Comparison of ENCODE assay signal across 16 cellular contexts in genomic region chr18:26335139-26335933, GRCh38.
A peak's percentile ranks its signal among the peaks of the same experiment; 100 is the strongest.
DNase-seq lines count a peak whose midpoint lies in the region; ATAC-seq and TF ChIP-seq lines count a peak whose summit lies in the region.
"Had no signal": no experiment of that assay in that cellular context is flagged by ENCODE, and none has a peak within 500 bp of the region (broad histone marks: within the 10 kb centered on the region; RNA-seq: fewer than 3 reads in every experiment).

No MANE protein-coding gene starts in this region.

- H3K27me3 ChIP-seq in ectodermal cell (ENCODE audit: control insufficient read depth, insufficient read depth, low read length, poor library complexity, severe bottlenecking) = no peaks in the 10 kb centered on the region
- H3K27me3 ChIP-seq in skeletal muscle tissue (ENCODE audit: control insufficient read depth in 3 of 3, insufficient read depth in 3 of 3, low read length in 3 of 3) = no peaks in the 10 kb centered on the region
- no peaks in the 10 kb centered on the region for H3K27me3 ChIP-seq in upper lobe of left lung

- H3K4me3 ChIP-seq in HEK293 (ENCODE audit: low read depth, low read length) = no peak overlapping the region
- no peak overlapping the region for H3K4me3 ChIP-seq in ectodermal cell (ENCODE audit: insufficient read depth, low read depth, low read length)
- no peak overlapping the region for H3K4me3 ChIP-seq in skeletal muscle tissue (ENCODE audit: low read length in 3 of 3)
- no peak overlapping the region for H3K4me3 ChIP-seq in upper lobe of left lung

- no peak overlapping the region for H3K27ac ChIP-seq in HEK293 (ENCODE audit: extremely low read depth, low read depth, low read length)
- H3K27ac ChIP-seq in ectodermal cell (ENCODE audit: insufficient read depth, low read depth, low read length, poor library complexity, severe bottlenecking) = peak overlapping the region; percentile 54
- H3K27ac ChIP-seq in skeletal muscle tissue (ENCODE audit: low read depth, low read length) = peak overlapping the region; percentile 21
- no peak overlapping the region for H3K27ac ChIP-seq in upper lobe of left lung

- TF ChIP-seq CTCF in HEK293 (tag by site-specific recombination; IDR thresholded peaks at IDR 0.05) (no peak), upper lobe of left lung (IDR thresholded peaks at IDR 0.05) (no peak)

- no peaks in the 10 kb centered on the region for H3K9me3 ChIP-seq in HEK293 (ENCODE audit: control insufficient read depth, insufficient read depth, low read depth, low read length)
- no peaks in the 10 kb centered on the region for H3K9me3 ChIP-seq in ectodermal cell (ENCODE audit: control insufficient read depth, low read length)
- H3K9me3 ChIP-seq in skeletal muscle tissue (ENCODE audit: control insufficient read depth in 3 of 3, low read length in 3 of 3) = no peaks in the 10 kb centered on the region
- no peaks in the 10 kb centered on the region for H3K9me3 ChIP-seq in upper lobe of left lung

- H3K36me3 ChIP-seq in HEK293 (ENCODE audit: control insufficient read depth in 2 of 2, insufficient read depth in 1 of 2, low read length in 2 of 2) = peaks cover 0 to under 1% of the 10 kb centered on the region in 2 experiments; a peak in 1 of 3 replicates
- H3K36me3 ChIP-seq in ectodermal cell (ENCODE audit: control insufficient read depth, insufficient read depth, low read length) = no peaks in the 10 kb centered on the region
- peaks cover 0 to 4% (median 0%) of the 10 kb centered on the region in 3 donors for H3K36me3 ChIP-seq in skeletal muscle tissue (ENCODE audit: control insufficient read depth in 3 of 3, insufficient read depth in 3 of 3, low read length in 3 of 3)
- no peaks in the 10 kb centered on the region for H3K36me3 ChIP-seq in upper lobe of left lung

- POLR2A ChIA-PET in HEK293 (lab: Yijun Ruan, JAX) = no interaction called here

- WGBS in ectodermal cell, 2 experiments = 91 to 93% methylated on average over 4 of the region's 4 CpGs
- WGBS in upper lobe of left lung, 2 donors = 64 to 68% methylated on average over 4 of the region's 4 CpGs

- CTCF ChIA-PET in HEK293 (lab: Yijun Ruan, JAX) = interaction anchor here (0.6 to 1.1 kb wide), 4 partner anchors 48 to 437 kb away, joined by 3 to 4 read pairs (median 3); no protein-coding TSS in a partner anchor

- peak overlapping the region in 1 of 3 donors; percentile 13 for H3K9ac ChIP-seq in skeletal muscle tissue (ENCODE audit: low read depth in 1 of 3, low read length in 3 of 3)

- TF ChIP-seq EP300 in upper lobe of left lung (IDR thresholded peaks at IDR 0.05) = no peak

- DNase-seq in left kidney (ENCODE audit: low read depth, low spot score) = peak; percentile 79
- DNase-seq in NCI-H1092 treated with DMSO at 0.1 percent for 48 hours (lab: John Stamatoyannopoulos, UW) = no peak
- no peak for DNase-seq in activated effector memory CD4-positive, alpha-beta T cell treated with anti-CD3 and anti-CD28 coated beads, Interleukin-2, amount 50 U/mL, for 16 hours
- DNase-seq in upper lobe of left lung = no peak
- DNase-seq: activated CD4-positive, alpha-beta memory T cell treated with anti-CD3 and anti-CD28 coated beads for 36 hours; activated gamma-delta T cell treated with Interleukin-2 at 50 U/mL for 16 hours; CD4-positive, alpha-beta memory T cell; NCI-H2081 treated with DMSO at 0.1 percent for 48 hours; OCI-M1; posterior cingulate gyrus; stimulated activated CD4-positive, alpha-beta T cell treated with anti-CD3 and anti-CD28 coated beads, Interleukin-4, amount 100 ng/mL, for 1 hour; stimulated activated naive CD4-positive, alpha-beta T cell had no signal

- no peak for ATAC-seq in upper lobe of left lung (ENCODE audit: low FRiP score in 2 of 2)
- ATAC-seq in HG02884 (IDR thresholded peaks at IDR 0.05; ENCODE audit: unreplicated experiment) = no peak

- TF ChIP-seq POLR2A in upper lobe of left lung (IDR thresholded peaks at IDR 0.05) = no peak

- H3K4me1 ChIP-seq in HEK293 (ENCODE audit: control insufficient read depth, insufficient read depth, low read length) (no peaks in the 10 kb centered on the region), ectodermal cell (ENCODE audit: control insufficient read depth, insufficient read depth, low read length) (no peaks in the 10 kb centered on the region), skeletal muscle tissue (ENCODE audit: control insufficient read depth in 3 of 3, insufficient read depth in 3 of 3, low read length in 3 of 3) (peaks cover 0 to 8% (median 0%) of the 10 kb centered on the region in 3 donors), upper lobe of left lung (no peaks in the 10 kb centered on the region)

TF ChIP-seq in HEK293, 187 proteins besides CTCF, POLR2A, EP300 and RAD21:
- TF ChIP-seq ZNF623 (tag by site-specific recombination; IDR thresholded peaks at IDR 0.05) = no peak
- peak; percentile 28; the same call in 1 of the 2 replicates for TF ChIP-seq PRDM6 (tag by site-specific recombination; IDR thresholded peaks at IDR 0.05)
- TF ChIP-seq ZNF48 (tag by site-specific recombination; IDR thresholded peaks at IDR 0.05) = no peak
- no peak for TF ChIP-seq ZNF121 (tag by site-specific recombination; IDR thresholded peaks at IDR 0.05)
- TF ChIP-seq ZNF341 (tag by site-specific recombination; IDR thresholded peaks at IDR 0.05; ENCODE audit: low read depth) = no peak
- TF ChIP-seq FEZF1 (tag by site-specific recombination; IDR thresholded peaks at IDR 0.05) = no peak

Comparison
In these comparisons a context has a peak if more than half of its experiments do, and no peak if none do; other contexts are left out.
1. H3K27ac ChIP-seq: peak in ectodermal cell (single experiment) and skeletal muscle tissue (single experiment); none in HEK293 (single experiment) and upper lobe of left lung (0 of 4).